25 cellular contexts compared by ENCODE assay signal in the genomic region with DNA sequence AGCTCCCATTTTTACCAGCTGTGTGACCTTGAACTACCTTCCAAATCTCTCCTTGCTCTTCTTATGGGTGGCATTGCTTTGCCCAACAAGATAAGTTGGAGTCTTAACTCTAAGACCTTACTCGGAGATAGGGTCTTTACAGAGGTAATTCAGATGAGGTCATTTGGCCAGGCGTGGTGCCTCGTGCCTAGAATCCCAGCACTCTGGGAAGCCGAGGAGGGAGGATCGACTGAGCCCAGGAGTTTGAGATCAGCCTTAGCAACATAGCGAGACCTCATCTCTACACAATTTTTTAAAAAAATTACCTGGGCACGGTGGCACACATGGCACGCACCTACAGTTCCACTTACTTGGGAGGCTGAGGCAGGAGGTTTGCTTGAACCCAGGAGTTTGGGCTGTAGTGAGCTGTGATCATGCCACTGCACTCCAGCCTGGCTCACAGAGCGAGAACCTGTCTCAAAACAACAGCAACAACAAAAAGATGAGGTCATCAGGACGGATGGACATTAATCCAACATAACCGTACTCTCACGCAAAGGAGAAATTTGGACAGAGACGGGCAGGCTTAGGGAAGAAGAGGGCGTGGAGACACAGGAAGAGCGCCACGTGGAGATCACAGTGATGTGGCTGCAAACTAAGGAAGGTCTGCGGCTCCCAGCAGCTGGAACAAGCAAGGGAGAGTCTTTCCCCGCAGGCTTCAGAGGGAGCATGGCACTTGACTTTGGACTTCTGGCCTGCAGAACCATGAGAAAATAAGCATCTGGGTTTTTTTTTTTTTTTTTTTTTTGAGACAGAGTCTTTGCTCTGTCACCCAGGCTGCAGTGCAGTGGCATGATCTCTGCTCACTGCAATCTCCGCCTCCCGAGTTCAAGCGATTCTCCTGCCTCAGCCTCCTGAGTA.
"Had no signal": no experiment of that assay in that cellular context is flagged by ENCODE, and none has a peak within 500 bp of the region (broad histone marks: within the 10 kb centered on the region; RNA-seq: fewer than 3 reads in every experiment).

No MANE protein-coding gene starts in this region.

- H3K9me3 Mint-ChIP-seq: activated CD4-positive, alpha-beta memory T cell treated with anti-CD3 and anti-CD28 coated beads, Interleukin-2, amount 10 ng/mL, durations not matched to agents 7 days and 5 days; activated T-helper 17 cell treated with anti-CD3 and anti-CD28 coated beads, Interleukin-2, amount 50 U/mL, for 72 hours; T-helper 1 cell treated with Interleukin-12 subunit alpha and Interleukin-12 subunit beta and Interleukin-4 antibody, amounts not matched to agents 30 μg/mL and 1 μg/mL, for 36 hours had no signal

- H3K27ac ChIP-seq: adrenal gland, Peyer's patch, SJSA1 had no signal

- H3K9me3 ChIP-seq: adrenal gland, Peyer's patch, SJSA1 had no signal

- H3K27ac Mint-ChIP-seq: activated CD4-positive, alpha-beta memory T cell treated with anti-CD3 and anti-CD28 coated beads, Interleukin-2, amount 10 ng/mL, durations not matched to agents 7 days and 5 days; activated CD4-positive, alpha-beta T cell treated with anti-CD3 and anti-CD28 coated beads, Interleukin-2, amount 10 ng/mL, durations not matched to agents 7 days and 5 days; activated naive CD4-positive, alpha-beta T cell treated with anti-CD3 and anti-CD28 coated beads for 36 hours; activated naive CD8-positive, alpha-beta T cell treated with anti-CD3 and anti-CD28 coated beads, Interleukin-2, amount 10 ng/mL, durations not matched to agents 7 days and 5 days; activated T-helper 17 cell treated with anti-CD3 and anti-CD28 coated beads, Interleukin-2, amount 50 U/mL, for 72 hours; T-helper 1 cell treated with Interleukin-12 subunit alpha and Interleukin-12 subunit beta and Interleukin-4 antibody, amounts not matched to agents 30 μg/mL and 1 μg/mL, for 36 hours had no signal

- DNase-seq: activated CD4-positive, alpha-beta memory T cell treated with anti-CD3 and anti-CD28 coated beads, Interleukin-2, amount 10 ng/mL, durations not matched to agents 7 days and 5 days; activated CD4-positive, alpha-beta T cell treated with anti-CD3 and anti-CD28 coated beads, Interleukin-2, amount 10 ng/mL, durations not matched to agents 7 days and 5 days; activated CD4-positive, CD25-positive, alpha-beta regulatory T cell; activated gamma-delta T cell; activated naive CD4-positive, alpha-beta T cell treated with anti-CD3 and anti-CD28 coated beads for 36 hours; activated naive CD8-positive, alpha-beta T cell treated with anti-CD3 and anti-CD28 coated beads, Interleukin-2, amount 10 ng/mL, durations not matched to agents 7 days and 5 days; activated T-cell treated with anti-CD3 and anti-CD28 coated beads for 4 hours; activated T-cell treated with anti-CD3 and anti-CD28 coated beads, Interleukin-2, amount 50 U/mL, for 48 hours; adrenal gland; cerebellar nuclear complex; Kasumi-1; KBM-7; NCI-H1048; NCI-H1930; NCI-H345; NCI-H510A; NCI-H526 treated with DMSO at 0.1 percent for 48 hours; NCI-H82; Peyer's patch; SHP77; SW 1271 had no signal

- H3K4me3 ChIP-seq: adrenal gland, Peyer's patch, SJSA1 had no signal

- H3K27me3 ChIP-seq: adrenal gland, Peyer's patch, SJSA1 had no signal

- H3K4me1 Mint-ChIP-seq: activated CD4-positive, alpha-beta memory T cell treated with anti-CD3 and anti-CD28 coated beads, Interleukin-2, amount 10 ng/mL, durations not matched to agents 7 days and 5 days; activated T-helper 17 cell treated with anti-CD3 and anti-CD28 coated beads, Interleukin-2, amount 50 U/mL, for 72 hours had no signal

- ATAC-seq: activated T-helper 17 cell treated with anti-CD3 and anti-CD28 coated beads, Interleukin-2, amount 50 U/mL, for 72 hours; SK-N-SH treated with all-trans-retinoic acid at 6 μM for 48 hours had no signal

- H3K36me3 Mint-ChIP-seq: activated naive CD8-positive, alpha-beta T cell treated with anti-CD3 and anti-CD28 coated beads, Interleukin-2, amount 10 ng/mL, durations not matched to agents 7 days and 5 days had no signal

- H3K36me3 ChIP-seq: adrenal gland, Peyer's patch, SJSA1 had no signal

- H3K4me1 ChIP-seq: adrenal gland, Peyer's patch, SJSA1 had no signal

- H3K4me3 Mint-ChIP-seq: activated CD4-positive, alpha-beta memory T cell treated with anti-CD3 and anti-CD28 coated beads, Interleukin-2, amount 10 ng/mL, durations not matched to agents 7 days and 5 days; activated CD4-positive, alpha-beta T cell treated with anti-CD3 and anti-CD28 coated beads, Interleukin-2, amount 10 ng/mL, durations not matched to agents 7 days and 5 days; activated naive CD4-positive, alpha-beta T cell treated with anti-CD3 and anti-CD28 coated beads for 36 hours; activated naive CD8-positive, alpha-beta T cell treated with anti-CD3 and anti-CD28 coated beads, Interleukin-2, amount 10 ng/mL, durations not matched to agents 7 days and 5 days; activated T-helper 17 cell treated with anti-CD3 and anti-CD28 coated beads, Interleukin-2, amount 50 U/mL, for 72 hours; T-helper 1 cell treated with Interleukin-12 subunit alpha and Interleukin-12 subunit beta and Interleukin-4 antibody, amounts not matched to agents 30 μg/mL and 1 μg/mL, for 36 hours had no signal
